ENCODE assay signal across 1 cellular context in genomic region chr12:69421548-69421947, GRCh38.
A peak's percentile ranks its signal among the peaks of the same experiment; 100 is the strongest.
TF ChIP-seq lines count a peak whose summit lies in the region.

No MANE protein-coding gene starts in this region.

TF ChIP-seq in HepG2, 621 proteins besides CTCF, POLR2A, EP300 and RAD21 (continues in another document):
- TF ChIP-seq PATZ1 (CRISPR knock-in tag; IDR thresholded peaks at IDR 0.05) (no peak), MXD3 (CRISPR knock-in tag; IDR thresholded peaks at IDR 0.05) (no peak), ZNF792 (CRISPR knock-in tag; IDR thresholded peaks at IDR 0.05) (no peak), U2AF1 (optimal IDR thresholded peaks at IDR 0.05; ENCODE audit: low read depth, low read length) (no peak), ZNF788 (CRISPR knock-in tag; IDR thresholded peaks at IDR 0.05; ENCODE audit: borderline replicate concordance) (no peak), ZIK1 (CRISPR knock-in tag; IDR thresholded peaks at IDR 0.05; ENCODE audit: borderline replicate concordance, low read depth) (no peak), KLF12 (CRISPR knock-in tag; IDR thresholded peaks at IDR 0.05; ENCODE audit: borderline replicate concordance) (no peak), NFYC (CRISPR knock-in tag; IDR thresholded peaks at IDR 0.05) (no peak), MLX (CRISPR knock-in tag; IDR thresholded peaks at IDR 0.05) (no peak), BHLHE40 (IDR thresholded peaks at IDR 0.05; ENCODE audit: low read length) (no peak), ZSCAN31 (CRISPR knock-in tag; IDR thresholded peaks at IDR 0.05; ENCODE audit: low read depth) (no peak), ZFYVE20 (CRISPR knock-in tag; IDR thresholded peaks at IDR 0.05; ENCODE audit: borderline replicate concordance, low read depth) (no peak), CREB3 (CRISPR knock-in tag; IDR thresholded peaks at IDR 0.05) (no peak), ZNF547 (CRISPR knock-in tag; IDR thresholded peaks at IDR 0.05) (no peak), MLXIP (CRISPR knock-in tag; IDR thresholded peaks at IDR 0.05; ENCODE audit: borderline replicate concordance) (no peak), GPN1 (CRISPR knock-in tag; IDR thresholded peaks at IDR 0.05; ENCODE audit: borderline replicate concordance) (no peak), TRIM24 (CRISPR knock-in tag; IDR thresholded peaks at IDR 0.05) (no peak), RARA (CRISPR knock-in tag; IDR thresholded peaks at IDR 0.05) (peak; percentile 57), ZFAT (CRISPR knock-in tag; conservative IDR thresholded peaks at IDR 0.05) (no peak), CEBPG (CRISPR knock-in tag; IDR thresholded peaks at IDR 0.05) (no peak), ZFX (CRISPR knock-in tag; IDR thresholded peaks at IDR 0.05; ENCODE audit: low read depth) (no peak), ZBTB2 (CRISPR knock-in tag; IDR thresholded peaks at IDR 0.05; ENCODE audit: low read depth) (no peak), CERS6 (CRISPR knock-in tag; IDR thresholded peaks at IDR 0.05) (no peak), RAD51 (IDR thresholded peaks at IDR 0.05; ENCODE audit: borderline replicate concordance) (no peak), ZNF577 (CRISPR knock-in tag; IDR thresholded peaks at IDR 0.05; ENCODE audit: borderline replicate concordance, low read depth) (no peak), SIX1 (CRISPR knock-in tag; IDR thresholded peaks at IDR 0.05; ENCODE audit: borderline replicate concordance) (no peak), BCL6 (CRISPR knock-in tag; IDR thresholded peaks at IDR 0.05) (0 out of 2 replicates have a peak, but pooled peaks have one; percentile 18), ZNF101 (CRISPR knock-in tag; IDR thresholded peaks at IDR 0.05; ENCODE audit: borderline replicate concordance, low read depth) (no peak), TEF (CRISPR knock-in tag; IDR thresholded peaks at IDR 0.05) (no peak), IKZF5 (CRISPR knock-in tag; IDR thresholded peaks at IDR 0.05) (no peak), XRCC5 (optimal IDR thresholded peaks at IDR 0.05; ENCODE audit: low read length) (no peak), HNF4A (CRISPR knock-in tag; IDR thresholded peaks at IDR 0.05) (peak; percentile 39; the same call in 1 of the 2 replicates), KLF16 (CRISPR knock-in tag; IDR thresholded peaks at IDR 0.05) (no peak), NR2C2 (CRISPR knock-in tag; IDR thresholded peaks at IDR 0.05; ENCODE audit: borderline replicate concordance) (0 out of 2 replicates have a peak, but pooled peaks have one; percentile 26), ZBTB33 (CRISPR knock-in tag; IDR thresholded peaks at IDR 0.05) (peak; percentile 74), ZBTB7B (CRISPR knock-in tag; IDR thresholded peaks at IDR 0.05) (no peak), NFYB (CRISPR knock-in tag; IDR thresholded peaks at IDR 0.05) (no peak), MXD1 (CRISPR knock-in tag; IDR thresholded peaks at IDR 0.05) (no peak), TFDP2 (CRISPR knock-in tag; IDR thresholded peaks at IDR 0.05) (no peak), DPF2 (CRISPR knock-in tag; IDR thresholded peaks at IDR 0.05; ENCODE audit: borderline replicate concordance, low read depth) (no peak), ZNF572 (CRISPR knock-in tag; IDR thresholded peaks at IDR 0.05) (no peak), FOXA3 (CRISPR knock-in tag; IDR thresholded peaks at IDR 0.05) (no peak), IRF1 (CRISPR knock-in tag; IDR thresholded peaks at IDR 0.05; ENCODE audit: low read depth) (no peak)
